9 cellular contexts compared by ENCODE assay signal in the genomic region with DNA sequence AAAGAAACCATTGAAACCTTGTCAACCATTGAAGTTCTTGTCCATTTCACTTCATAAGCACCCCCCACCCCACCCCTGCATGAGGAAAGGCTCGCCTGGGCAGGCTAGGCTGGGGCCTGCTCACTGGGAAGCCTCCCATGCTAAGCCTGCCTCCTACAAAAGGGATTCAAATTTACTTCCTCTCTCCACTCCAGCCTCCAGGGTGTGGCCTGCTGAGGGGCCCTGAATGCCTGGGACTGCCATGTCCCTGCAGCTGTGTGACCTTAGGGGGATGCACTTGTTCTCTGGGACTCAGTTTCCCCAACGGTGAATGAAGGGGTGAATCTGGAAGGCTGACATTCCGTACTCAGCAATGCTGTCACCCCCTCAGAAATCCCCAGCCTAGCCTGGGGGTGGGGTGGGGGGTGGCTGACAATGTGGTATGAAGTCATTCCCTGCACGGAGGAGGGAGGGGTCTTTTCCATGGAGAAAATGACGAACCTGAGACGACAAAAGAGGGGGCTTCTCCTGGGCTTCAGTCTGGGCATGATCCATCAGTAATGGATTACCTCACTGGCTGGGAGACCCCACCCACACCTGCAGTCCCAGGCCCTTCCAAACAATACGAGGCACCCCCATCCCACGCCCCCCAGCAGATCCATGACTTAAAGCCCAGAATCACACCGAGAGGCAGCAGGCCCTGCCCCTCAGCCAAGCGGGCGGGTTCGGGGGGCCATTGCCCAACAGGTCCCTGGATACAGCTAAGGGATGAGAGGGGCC. TPM values are rescaled to one million over a fixed set of nuclear protein-coding genes. Genes with fewer than 3 reads are reported as not detected.
DNase-seq lines count a peak whose midpoint lies in the region; ATAC-seq and TF ChIP-seq lines count a peak whose summit lies in the region.
"Had no signal": no experiment of that assay in that cellular context is flagged by ENCODE, and none has a peak within 500 bp of the region (broad histone marks: within the 10 kb centered on the region; RNA-seq: fewer than 3 reads in every experiment).

No MANE protein-coding gene starts in this region.

- POLR2A ChIA-PET in T-cell (lab: Charles Lee), result no interaction called here

- H3K4me3 Mint-ChIP-seq in T-cell, result peak overlapping the region; percentile 88 to 96 (median 92)

- WGBS in gastroesophageal sphincter (ENCODE audit: low coverage in 1 of 2), 2 donors, result 20 to 33% methylated on average over 1 to 4 of the region's 12 CpGs

- H3K36me3 Mint-ChIP-seq in T-cell, result peaks cover 2% of the 10 kb centered on the region

- no peaks in the 10 kb centered on the region for H3K9me3 ChIP-seq in gastroesophageal sphincter

- H3K27ac ChIP-seq in HL-60 (replicated peaks) (peak overlapping the region; percentile 90), gastroesophageal sphincter (peak overlapping the region in 1 of 4 donors; percentile 73)

- CTCF ChIA-PET in T-cell (lab: Charles Lee), result no interaction called here

- DNase-seq in HL-60 (ENCODE audit: low read depth in 1 of 2, low spot score in 1 of 2) (peak in 1 of 2 experiments; percentile 73), T-cell (no peak), skeletal muscle cell (ENCODE audit: low read depth) (no peak)
- no peak for DNase-seq in activated CD8-positive, alpha-beta memory T cell treated with anti-CD3 and anti-CD28 coated beads for 24 hours
- DNase-seq in stimulated activated CD4-positive, alpha-beta T cell treated with anti-CD3 and anti-CD28 coated beads, Interleukin-4, amount 100 ng/mL, for 24 hours, result no peak

- no peaks in the 10 kb centered on the region for H3K27me3 Mint-ChIP-seq in T-cell

- H3K27ac Mint-ChIP-seq in T-cell, result no peak overlapping the region

- H3K36me3 ChIP-seq in gastroesophageal sphincter, result peaks cover 0 to 30% of the 10 kb centered on the region in 2 donors

- peaks cover 23 to 52% (median 46%) of the 10 kb centered on the region in 3 donors for H3K4me1 Mint-ChIP-seq in T-cell

- ATAC-seq in T-cell (replicated peaks in 1 of 4) (no peak), gastroesophageal sphincter (no peak), HG03108 (IDR thresholded peaks at IDR 0.05; ENCODE audit: unreplicated experiment) (no peak), GM21367 (IDR thresholded peaks at IDR 0.05; ENCODE audit: unreplicated experiment) (no peak)

- H3K4me3 ChIP-seq in HL-60 (replicated peaks; ENCODE audit: insufficient read depth, low read length), result peak overlapping the region; percentile 95
- peak overlapping the region; percentile 55 to 78 for H3K4me3 ChIP-seq in gastroesophageal sphincter
- H3K4me3 ChIP-seq in skeletal muscle cell (ENCODE audit: low read depth, low read length), result peak overlapping the region; percentile 66

- TF ChIP-seq EP300 in gastroesophageal sphincter (IDR thresholded peaks at IDR 0.05), result no peak

- peaks cover 0 to 53% (median 14%) of the 10 kb centered on the region in 3 donors for H3K4me1 ChIP-seq in gastroesophageal sphincter

- H3K27me3 ChIP-seq in HL-60 (ENCODE audit: insufficient read depth, poor library complexity, severe bottlenecking) (no peaks in the 10 kb centered on the region), gastroesophageal sphincter (no peaks in the 10 kb centered on the region)

- TF ChIP-seq POLR2A in gastroesophageal sphincter (IDR thresholded peaks at IDR 0.05), result no peak

- TF ChIP-seq CTCF in HL-60 (IDR thresholded peaks at IDR 0.05; ENCODE audit: insufficient read depth, low read length) (no peak), gastroesophageal sphincter (IDR thresholded peaks at IDR 0.05) (no peak)

- H3K9me3 Mint-ChIP-seq in T-cell, result no peaks in the 10 kb centered on the region

RNA-seq across cellular contexts. Expression of gene KIAA0930, which starts 1.1 kb away (rescaled TPM):
- total RNA-seq in T-cell, result 10 to 100 TPM; 21.2 to 40.2 (median 30.8) TPM
- 10 to 100 TPM; 26.1 to 54.2 (median 37.3) TPM for total RNA-seq in gastroesophageal sphincter

RNA-seq across cellular contexts. Expression of gene UPK3A, which starts 45.2 kb away (rescaled TPM):
- total RNA-seq in T-cell (not detected), gastroesophageal sphincter (not detected)
- total RNA-seq: activated CD8-positive, alpha-beta memory T cell treated with anti-CD3 and anti-CD28 coated beads for 36 hours had no signal
